In the genomic region with DNA sequence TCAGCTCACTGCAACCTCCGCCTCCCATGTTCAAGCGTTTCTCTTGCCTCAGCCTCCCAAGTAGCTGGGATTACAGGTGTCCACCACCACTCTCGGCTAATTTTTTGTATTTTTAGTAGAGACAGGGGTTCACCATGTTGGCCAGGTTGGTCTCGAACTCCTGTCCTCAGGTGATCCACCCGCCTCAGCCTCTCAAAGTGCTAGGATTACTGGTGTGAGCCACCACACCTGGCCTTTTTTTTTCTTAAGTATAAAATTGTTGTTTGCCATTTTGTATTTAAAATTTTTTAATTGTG, we compare ENCODE assay signal across 4 cellular contexts. TPM values are rescaled to one million over a fixed set of nuclear protein-coding genes. Genes with fewer than 3 reads are reported as not detected.
"Had no signal": no experiment of that assay in that cellular context is flagged by ENCODE, and none has a peak within 500 bp of the region (broad histone marks: within the 10 kb centered on the region; RNA-seq: fewer than 3 reads in every experiment).

No MANE protein-coding gene starts in this region.

RNA-seq across cellular contexts. Expression of gene TAT, which starts 5.6 kb away (rescaled TPM):
- total RNA-seq: HT1080, IMR-90 had no signal
- polyA plus RNA-seq: IgD-negative memory B cell, IMR-90 had no signal

RNA-seq across cellular contexts. Expression of gene MARVELD3, which starts 43.5 kb away (rescaled TPM):
- total RNA-seq: IMR-90, K562 had no signal
- polyA plus RNA-seq: IgD-negative memory B cell, IMR-90 had no signal

RNA-seq across cellular contexts. Expression of gene CHST4, which starts 56.3 kb away (rescaled TPM):
- total RNA-seq: HT1080, IMR-90 had no signal
- polyA plus RNA-seq: IgD-negative memory B cell, IMR-90, K562 had no signal
